ENCODE assay signal across 8 cellular contexts in genomic region chr18:59140287-59140885, GRCh38. TPM values are rescaled to one million over a fixed set of nuclear protein-coding genes. Genes with fewer than 3 reads are reported as not detected.
A peak's percentile ranks its signal among the peaks of the same experiment; 100 is the strongest.
DNase-seq lines count a peak whose midpoint lies in the region; ATAC-seq, FAIRE-seq and TF ChIP-seq lines count a peak whose summit lies in the region.

No MANE protein-coding gene starts in this region.

- H3K4me1 ChIP-seq in astrocyte (ENCODE audit: insufficient read depth, low read length), result peaks cover 7% of the 10 kb centered on the region

- ATAC-seq in GM18858 (IDR thresholded peaks at IDR 0.05; ENCODE audit: unreplicated experiment) (peak; percentile 0), HG02610 (IDR thresholded peaks at IDR 0.05; ENCODE audit: unreplicated experiment) (no peak)

- H2AFZ ChIP-seq in astrocyte (ENCODE audit: low read depth, low read length), result peak overlapping the region; percentile 96

- no peaks in the 10 kb centered on the region for H3K9me3 Mint-ChIP-seq in astrocyte (ENCODE audit: unreplicated experiment)

- H3K4me3 ChIP-seq in astrocyte (ENCODE audit: insufficient read depth, low read depth, low read length), result peak overlapping the region; percentile 85

- peaks cover 17% of the 10 kb centered on the region for H3K79me2 ChIP-seq in astrocyte (ENCODE audit: insufficient read depth, low read length)

- no peak for FAIRE-seq in astrocyte (lab: Jason Lieb, UNC)

- peak overlapping the region; percentile 97 for H3K4me2 ChIP-seq in astrocyte (ENCODE audit: low read length)

- H3K27me3 Mint-ChIP-seq in astrocyte (ENCODE audit: low read depth, unreplicated experiment), result peaks cover 2% of the 10 kb centered on the region

- H3K27ac ChIP-seq in astrocyte (ENCODE audit: low read depth, low read length), result no peak overlapping the region

- H3K27me3 ChIP-seq in astrocyte (ENCODE audit: insufficient read depth, low read length), result peaks cover 10% of the 10 kb centered on the region

- H3K9ac ChIP-seq in astrocyte (ENCODE audit: low read length), result peak overlapping the region; percentile 88

- no peaks in the 10 kb centered on the region for H3K36me3 ChIP-seq in astrocyte (ENCODE audit: insufficient read depth, low read length)

- DNase-seq in Ammon's horn (ENCODE audit: low spot score) (peak; percentile 44), M059J (ENCODE audit: low read depth) (peak; percentile 57), astrocyte (ENCODE audit: low read depth) (peak; percentile 46), hypothalamus (lab: John Stamatoyannopoulos, UW) (peak in 27 of 51 donors; percentile 7 to 69 (median 41)), renal cortical epithelial cell (ENCODE audit: low read depth) (peak; percentile 57), DMS153 (lab: John Stamatoyannopoulos, UW) (no peak)

- no peak for TF ChIP-seq CTCF in astrocyte (IDR thresholded peaks at IDR 0.05; ENCODE audit: insufficient read depth, low read depth, low read length)

- peak overlapping the region; percentile 53 for H3K27ac Mint-ChIP-seq in astrocyte (ENCODE audit: unreplicated experiment)

- H3K4me3 Mint-ChIP-seq in astrocyte (ENCODE audit: unreplicated experiment), result peak overlapping the region; percentile 92

- H3K4me1 Mint-ChIP-seq in astrocyte (ENCODE audit: low read depth, unreplicated experiment), result peaks cover 4% of the 10 kb centered on the region

- H3K9me3 ChIP-seq in astrocyte (ENCODE audit: insufficient read depth, low read depth, low read length), result no peaks in the 10 kb centered on the region

- no peaks in the 10 kb centered on the region for H3K36me3 Mint-ChIP-seq in astrocyte (ENCODE audit: low read depth, unreplicated experiment)

- peaks cover 35% of the 10 kb centered on the region for H4K20me1 ChIP-seq in astrocyte (ENCODE audit: insufficient read depth, low read length)

RNA-seq across cellular contexts. Expression of gene SEC11C, which starts 0.7 kb away (rescaled TPM):
- 53.0 and 53.1 TPM in 2 replicates for total RNA-seq in M059J (2014; rRNA removed; shearing (Covaris generic))
- 38.0 and 39.9 TPM in 2 replicates for total RNA-seq in astrocyte
- 20.9 and 36.5 TPM in 2 replicates for total RNA-seq in renal cortical epithelial cell
